9 cellular contexts compared by ENCODE assay signal in the genomic region with DNA sequence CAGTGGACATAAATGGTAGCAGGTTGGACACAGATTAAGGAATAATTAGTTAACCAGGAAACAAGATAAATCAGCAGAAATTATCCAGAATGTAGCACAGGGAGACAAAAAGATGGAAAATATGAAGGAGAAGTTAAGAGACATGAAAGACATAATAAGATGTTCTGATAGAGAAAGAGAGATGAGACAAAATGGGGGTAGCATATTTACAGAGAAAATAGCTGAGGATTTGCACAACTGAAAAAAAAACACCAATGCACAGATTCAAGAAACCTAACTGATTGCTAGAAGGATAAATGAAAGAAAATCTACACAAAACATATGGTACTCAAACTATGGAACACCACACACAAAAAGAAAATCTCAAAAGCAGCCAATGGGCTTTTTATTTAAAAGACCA. TPM values are rescaled to one million over a fixed set of nuclear protein-coding genes. Genes with fewer than 3 reads are reported as not detected.
A peak's percentile ranks its signal among the peaks of the same experiment; 100 is the strongest.
DNase-seq lines count a peak whose midpoint lies in the region; ATAC-seq, FAIRE-seq and TF ChIP-seq lines count a peak whose summit lies in the region.
"Had no signal": no experiment of that assay in that cellular context is flagged by ENCODE, and none has a peak within 500 bp of the region (broad histone marks: within the 10 kb centered on the region; RNA-seq: fewer than 3 reads in every experiment).

No MANE protein-coding gene starts in this region.

- POLR2A ChIA-PET in BJ (lab: Charles Lee) = no interaction called here

- no peak for FAIRE-seq in small intestine (lab: Jason Lieb, UNC)

- TF ChIP-seq CTCF in BJ (IDR thresholded peaks at IDR 0.05; ENCODE audit: insufficient read depth, low read depth, low read length) (no peak), colonic mucosa (IDR thresholded peaks at IDR 0.05) (no peak), neural crest cell (conservative IDR thresholded peaks at IDR 0.05) (no peak)

- no peaks in the 10 kb centered on the region for H3K9me3 ChIP-seq in Karpas-422 (ENCODE audit: low read length)
- no peaks in the 10 kb centered on the region for H3K9me3 ChIP-seq in colonic mucosa
- H3K9me3 ChIP-seq in small intestine (ENCODE audit: control insufficient read depth, low read depth) = no peaks in the 10 kb centered on the region
- H3K9me3 ChIP-seq: SJSA1 had no signal

- H3K36me3 ChIP-seq in BJ (ENCODE audit: control insufficient read depth, insufficient read depth, low read length) = no peaks in the 10 kb centered on the region
- H3K36me3 ChIP-seq in Karpas-422 (ENCODE audit: insufficient read depth, low read length) = no peaks in the 10 kb centered on the region
- H3K36me3 ChIP-seq in colonic mucosa = no peaks in the 10 kb centered on the region
- no peaks in the 10 kb centered on the region for H3K36me3 ChIP-seq in small intestine (ENCODE audit: control insufficient read depth in 2 of 2, insufficient read depth in 2 of 2, low read length in 2 of 2)
- H3K36me3 ChIP-seq: SJSA1 had no signal

- ATAC-seq in GM21515 (IDR thresholded peaks at IDR 0.05; ENCODE audit: unreplicated experiment) = no peak

- no peaks in the 10 kb centered on the region for H3K9me3 Mint-ChIP-seq in neural crest cell

- H3K79me2 ChIP-seq in Karpas-422 (ENCODE audit: low read length) = no peaks in the 10 kb centered on the region

- peak overlapping the region; percentile 78 for H3K4me2 ChIP-seq in Karpas-422 (ENCODE audit: low read depth, low read length, poor library complexity, severe bottlenecking)

- H3K27me3 ChIP-seq in BJ (ENCODE audit: control insufficient read depth, insufficient read depth, low read length) = no peaks in the 10 kb centered on the region
- no peaks in the 10 kb centered on the region for H3K27me3 ChIP-seq in Karpas-422 (ENCODE audit: low read length)
- no peaks in the 10 kb centered on the region for H3K27me3 ChIP-seq in colonic mucosa
- no peaks in the 10 kb centered on the region for H3K27me3 ChIP-seq in small intestine (ENCODE audit: control insufficient read depth in 2 of 2, insufficient read depth in 2 of 2, low read length in 2 of 2)
- H3K27me3 ChIP-seq: SJSA1 had no signal

- no peaks in the 10 kb centered on the region for H4K20me1 ChIP-seq in Karpas-422 (ENCODE audit: insufficient read depth, low read depth, low read length)

- H3K4me1 Mint-ChIP-seq in neural crest cell = peaks cover 13% of the 10 kb centered on the region

- intact Hi-C loops in colonic mucosa (cut with DNase I) = no loop called here
- intact Hi-C loops in posterior vena cava (cut with DNase I) = no loop called here

- H3K4me1 ChIP-seq in Karpas-422 (ENCODE audit: low read length) (peaks cover 16% of the 10 kb centered on the region), colonic mucosa (no peaks in the 10 kb centered on the region), small intestine (ENCODE audit: control insufficient read depth in 2 of 2, insufficient read depth in 1 of 2, low read depth in 1 of 2, low read length in 1 of 2) (no peaks in the 10 kb centered on the region)
- H3K4me1 ChIP-seq: SJSA1 had no signal

- no peaks in the 10 kb centered on the region for H3K27me3 Mint-ChIP-seq in neural crest cell (ENCODE audit: low read depth)

- H3K4me3 ChIP-seq in BJ (ENCODE audit: low read depth, low read length) = peak overlapping the region; percentile 55
- peak overlapping the region; percentile 69 for H3K4me3 ChIP-seq in Karpas-422 (ENCODE audit: low read length)
- peak overlapping the region; percentile 46 for H3K4me3 ChIP-seq in colonic mucosa
- H3K4me3 ChIP-seq in small intestine (ENCODE audit: low read depth in 1 of 2, low read length in 2 of 2) = no peak overlapping the region

- peak overlapping the region; percentile 82 for H3K4me3 Mint-ChIP-seq in neural crest cell

- H3K27ac ChIP-seq in Karpas-422 (ENCODE audit: low read length) (no peak overlapping the region), colonic mucosa (peak overlapping the region; percentile 32), small intestine (ENCODE audit: low read depth in 1 of 2, low read length in 1 of 2) (no peak overlapping the region)
- H3K27ac ChIP-seq: SJSA1 had no signal

- H3K9ac ChIP-seq in Karpas-422 (ENCODE audit: low read length) (peak overlapping the region; percentile 65), colonic mucosa (ENCODE audit: low read depth in 2 of 2, low read length in 2 of 2) (peak overlapping the region in 1 of 2 donors; percentile 68)

- H3K36me3 Mint-ChIP-seq in neural crest cell (ENCODE audit: low read depth) = no peaks in the 10 kb centered on the region

- no peaks in the 10 kb centered on the region for H3K9me2 ChIP-seq in Karpas-422 (replicated peaks; ENCODE audit: insufficient read depth, low read length)

- H3K27ac Mint-ChIP-seq in neural crest cell (ENCODE audit: unreplicated experiment) = no peak overlapping the region

- CTCF ChIA-PET in BJ (lab: Yijun Ruan, JAX) = interaction anchor here (0.5 to 1.4 kb wide), 6 partner anchors 10 to 543 kb away, joined by 3 to 6 read pairs (median 3); no protein-coding TSS in a partner anchor

- H2AFZ ChIP-seq in Karpas-422 (ENCODE audit: low read length) = peak overlapping the region; percentile 96; the same call in 1 of the 2 replicates

- DNase-seq in BJ (ENCODE audit: low read depth) (no peak), Karpas-422 (no peak), colonic mucosa (no peak), neural crest cell (ENCODE audit: low read depth, low spot score) (no peak), posterior vena cava (ENCODE audit: low spot score) (no peak), small intestine (no peak), cerebellar cortex (ENCODE audit: low spot score) (no peak)

RNA-seq across cellular contexts. Expression of gene TBC1D22B, which starts 34.6 kb away (rescaled TPM):
- polyA plus RNA-seq in BJ (2011; rRNA removed) (4.4 and 5.5 TPM in 2 replicates), small intestine (10 to 100 TPM in 2 of 3 donors, 1 to 10 TPM in 1; 6.9 to 11.2 (median 10.3) TPM)
- 3.9 and 4.1 TPM in 2 replicates for polyA minus RNA-seq in BJ (2011; rRNA and poly(A)+ RNA removed)
- 9.2 and 9.6 TPM in 2 replicates for total RNA-seq in Karpas-422 (2014; rRNA removed; shearing (Covaris generic); ENCODE audit: low replicate concordance)
- total RNA-seq in colonic mucosa (10 to 100 TPM; 13.3 to 15.2 TPM), neural crest cell (11.1 and 11.4 TPM in 2 replicates), posterior vena cava (1 to 10 TPM; 6.2 to 8.5 TPM)

RNA-seq across cellular contexts. Expression of gene TMEM217, which starts 35.0 kb away (rescaled TPM):
- polyA plus RNA-seq in BJ (2011; rRNA removed) = 2.3 and 3.1 TPM in 2 replicates
- 1.5 and 2.4 TPM in 2 replicates for polyA minus RNA-seq in BJ (2011; rRNA and poly(A)+ RNA removed)
- 0.22 TPM in 1 of 2 replicates, not detected in the other for total RNA-seq in Karpas-422 (2014; rRNA removed; shearing (Covaris generic); ENCODE audit: low replicate concordance)
- 1 to 10 TPM in 1 of 2 donors, under 1 TPM in 1; 0.62 to 1.2 TPM for total RNA-seq in colonic mucosa
- 0.82 and 0.86 TPM in 2 replicates for total RNA-seq in neural crest cell
- 1 to 10 TPM in 1 of 2 donors, under 1 TPM in 1; 0.56 to 2.0 TPM for total RNA-seq in posterior vena cava
- 1 to 10 TPM in 1 of 3 donors, under 1 TPM in 2; 0.78 to 1.6 (median 0.89) TPM for polyA plus RNA-seq in small intestine

RNA-seq across cellular contexts. Expression of gene PIM1, which starts 53.0 kb away (rescaled TPM):
- polyA plus RNA-seq in BJ (2011; rRNA removed) (13.9 and 20.7 TPM in 2 replicates), small intestine (100 to 1,000 TPM in 1 of 3 donors, 10 to 100 TPM in 2; 26.0 to 118 (median 62.8) TPM)
- polyA minus RNA-seq in BJ (2011; rRNA and poly(A)+ RNA removed) = 19.3 and 23.8 TPM in 2 replicates
- 1.9 and 4.0 TPM in 2 replicates for total RNA-seq in Karpas-422 (2014; rRNA removed; shearing (Covaris generic); ENCODE audit: low replicate concordance)
- total RNA-seq in colonic mucosa (10 to 100 TPM; 15.6 to 26.2 TPM), neural crest cell (8.6 and 9.1 TPM in 2 replicates), posterior vena cava (10 to 100 TPM; 32.3 to 34.3 TPM)

Comparison
In these comparisons a context has a peak if more than half of its experiments do, and no peak if none do; other contexts are left out.
1. H3K4me3 ChIP-seq: peak in BJ (single experiment), Karpas-422 (single experiment) and colonic mucosa (single experiment); none in small intestine (0 of 2).